In the genomic region with DNA sequence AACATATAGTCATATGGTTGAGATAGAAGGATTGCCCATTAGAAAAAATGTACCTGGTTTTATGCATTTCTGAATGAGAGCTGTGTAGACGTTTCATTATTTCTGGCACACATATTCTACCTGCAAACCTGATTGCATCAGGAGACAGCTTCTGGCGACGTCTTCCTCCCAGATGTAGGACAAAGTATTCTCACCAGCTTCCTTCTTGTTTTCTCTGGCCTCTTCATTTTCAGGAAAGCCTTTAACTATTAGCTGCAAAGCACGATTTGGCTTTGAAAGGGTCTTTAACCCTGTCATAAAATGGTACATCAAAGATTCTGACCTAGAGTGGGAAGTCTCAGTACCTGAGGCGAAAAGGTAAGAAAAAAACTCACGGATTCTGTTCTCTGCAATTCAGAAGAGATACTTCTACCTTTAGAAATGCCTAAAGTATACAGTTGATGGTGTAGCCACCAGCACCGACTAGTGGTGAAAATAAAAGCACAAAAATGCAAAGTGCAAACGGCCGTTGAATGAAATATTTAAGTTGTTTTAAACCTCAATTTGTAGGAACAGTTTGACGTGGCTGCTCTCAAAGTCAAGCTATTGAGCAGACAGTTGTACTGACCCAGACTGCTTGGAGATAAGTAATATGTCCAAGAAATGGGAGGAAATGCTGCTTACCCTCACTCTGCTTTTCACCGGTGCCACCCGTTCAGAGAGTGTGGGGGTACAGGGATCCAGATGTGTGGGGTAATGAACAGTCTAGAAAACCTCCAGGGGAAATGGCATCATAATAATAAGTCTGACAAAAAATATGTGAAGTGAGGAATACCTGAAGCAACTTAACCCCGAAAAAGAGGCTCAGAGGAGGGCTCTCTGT, we compare ENCODE assay signal across 8 cellular contexts. TPM values are rescaled to one million over a fixed set of nuclear protein-coding genes. Genes with fewer than 3 reads are reported as not detected.
DNase-seq lines count a peak whose midpoint lies in the region; ATAC-seq and TF ChIP-seq lines count a peak whose summit lies in the region.

No MANE protein-coding gene starts in this region.

- no peaks in the 10 kb centered on the region for H3K36me3 ChIP-seq in liver (ENCODE audit: control insufficient read depth in 4 of 4, insufficient read depth in 3 of 4, low read depth in 1 of 4, low read length in 3 of 4)

- POLR2A ChIA-PET in T-cell (lab: Charles Lee) = no interaction called here

- ATAC-seq in HG02973 (IDR thresholded peaks at IDR 0.05; ENCODE audit: unreplicated experiment) (peak; percentile 61), T-cell (replicated peaks in 1 of 4) (peak; percentile 68 to 85 (median 78))

- H3K9me3 Mint-ChIP-seq in T-cell (no peaks in the 10 kb centered on the region), brain (no peaks in the 10 kb centered on the region)

- DNase-seq in activated CD4-positive, CD25-positive, alpha-beta regulatory T cell treated with anti-CD3 and anti-CD28 coated beads, Interleukin-2, amount 50 U/mL, for 16 hours (ENCODE audit: low read depth, low spot score) = peak; percentile 15
- no peak for DNase-seq in activated CD4-positive, CD25-positive, alpha-beta regulatory T cell treated with anti-CD3 and anti-CD28 coated beads, Interleukin-2, amount 50 U/mL, for 72 hours
- DNase-seq in T-cell (peak in 31 of 34 experiments; percentile 7 to 56 (median 34)), superior temporal gyrus (ENCODE audit: extremely low spot score) (peak; percentile 76), D341Med (ENCODE audit: low spot score) (no peak)

- no peaks in the 10 kb centered on the region for H3K27me3 Mint-ChIP-seq in T-cell
- peaks cover 3% of the 10 kb centered on the region for H3K27me3 Mint-ChIP-seq in brain

- peaks cover 6 to 8% (median 8%) of the 10 kb centered on the region in 3 donors for H3K4me1 Mint-ChIP-seq in T-cell
- no peaks in the 10 kb centered on the region for H3K4me1 Mint-ChIP-seq in brain

- H3K9ac ChIP-seq in liver (ENCODE audit: low read depth in 1 of 2, low read length in 2 of 2) = no peak overlapping the region

- H3K27ac Mint-ChIP-seq in T-cell (peak overlapping the region; percentile 66 to 73), brain (no peak overlapping the region)

- peak; percentile 66 to 79 for TF ChIP-seq CTCF in brain (conservative IDR thresholded peaks at IDR 0.05)
- TF ChIP-seq CTCF in liver (IDR thresholded peaks at IDR 0.05; ENCODE audit: low read depth, low read length, missing input control) = peak; percentile 69

- CTCF ChIA-PET in T-cell (lab: Charles Lee) = interaction anchor here (0.5 to 2.9 kb wide), 33 partner anchors 9 to 1470 kb away, joined by 3 to 28 read pairs (median 4); a partner anchor contains a TSS

- H3K4me3 Mint-ChIP-seq in T-cell = peak overlapping the region; percentile 26 to 40 (median 27)
- no peak overlapping the region for H3K4me3 Mint-ChIP-seq in brain

- 25% methylated on average over 13 of the region's 13 CpGs for WGBS in liver

- no peaks in the 10 kb centered on the region for H3K36me3 Mint-ChIP-seq in T-cell
- no peaks in the 10 kb centered on the region for H3K36me3 Mint-ChIP-seq in brain

- H3K4me3 ChIP-seq in liver (ENCODE audit: low read depth in 1 of 3, low read length in 3 of 3) = no peak overlapping the region

- no peaks in the 10 kb centered on the region for H3K27me3 ChIP-seq in liver (ENCODE audit: control insufficient read depth in 4 of 4, insufficient read depth in 4 of 4, low read length in 3 of 4)

- peak; percentile 86 to 88 for TF ChIP-seq RAD21 in liver (IDR thresholded peaks at IDR 0.05)

- H3K4me1 ChIP-seq in liver (ENCODE audit: control insufficient read depth in 4 of 4, insufficient read depth in 4 of 4, low read length in 3 of 4) = no peaks in the 10 kb centered on the region

- H3K9me3 ChIP-seq in liver (ENCODE audit: control insufficient read depth in 4 of 4, low read length in 3 of 4) = no peaks in the 10 kb centered on the region

- H3K27ac ChIP-seq in liver (ENCODE audit: low read depth in 1 of 2, low read length in 2 of 2) = no peak overlapping the region

TF ChIP-seq in liver, 16 proteins besides CTCF, POLR2A, EP300 and RAD21:
- no peak for TF ChIP-seq FOXA1 (IDR thresholded peaks at IDR 0.05)
- no peak for TF ChIP-seq EGR1 (IDR thresholded peaks at IDR 0.05; ENCODE audit: low read depth in 2 of 2)
- TF ChIP-seq YY1 (IDR thresholded peaks at IDR 0.05) = no peak
- TF ChIP-seq SP1 (IDR thresholded peaks at IDR 0.05) = no peak
- TF ChIP-seq NR2F2 (IDR thresholded peaks at IDR 0.05) = no peak
- no peak for TF ChIP-seq HNF4A (conservative IDR thresholded peaks at IDR 0.05)
- no peak for TF ChIP-seq TAF1 (conservative IDR thresholded peaks at IDR 0.05)
- TF ChIP-seq GABPA (IDR thresholded peaks at IDR 0.05 in 1 of 2, conservative IDR thresholded peaks at IDR 0.05 in 1 of 2) = no peak
- no peak for TF ChIP-seq RXRA (IDR thresholded peaks at IDR 0.05)
- TF ChIP-seq, protein P1, sequence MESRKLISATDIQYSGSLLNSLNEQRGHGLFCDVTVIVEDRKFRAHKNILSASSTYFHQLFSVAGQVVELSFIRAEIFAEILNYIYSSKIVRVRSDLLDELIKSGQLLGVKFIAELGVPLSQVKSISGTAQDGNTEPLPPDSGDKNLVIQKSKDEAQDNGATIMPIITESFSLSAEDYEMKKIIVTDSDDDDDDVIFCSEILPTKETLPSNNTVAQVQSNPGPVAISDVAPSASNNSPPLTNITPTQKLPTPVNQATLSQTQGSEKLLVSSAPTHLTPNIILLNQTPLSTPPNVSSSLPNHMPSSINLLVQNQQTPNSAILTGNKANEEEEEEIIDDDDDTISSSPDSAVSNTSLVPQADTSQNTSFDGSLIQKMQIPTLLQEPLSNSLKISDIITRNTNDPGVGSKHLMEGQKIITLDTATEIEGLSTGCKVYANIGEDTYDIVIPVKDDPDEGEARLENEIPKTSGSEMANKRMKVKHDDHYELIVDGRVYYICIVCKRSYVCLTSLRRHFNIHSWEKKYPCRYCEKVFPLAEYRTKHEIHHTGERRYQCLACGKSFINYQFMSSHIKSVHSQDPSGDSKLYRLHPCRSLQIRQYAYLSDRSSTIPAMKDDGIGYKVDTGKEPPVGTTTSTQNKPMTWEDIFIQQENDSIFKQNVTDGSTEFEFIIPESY (IDR thresholded peaks at IDR 0.05) = no peak
- TF ChIP-seq, protein P2, sequence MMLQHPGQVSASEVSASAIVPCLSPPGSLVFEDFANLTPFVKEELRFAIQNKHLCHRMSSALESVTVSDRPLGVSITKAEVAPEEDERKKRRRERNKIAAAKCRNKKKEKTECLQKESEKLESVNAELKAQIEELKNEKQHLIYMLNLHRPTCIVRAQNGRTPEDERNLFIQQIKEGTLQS (IDR thresholded peaks at IDR 0.05) = no peak
- no peak for TF ChIP-seq JUND (IDR thresholded peaks at IDR 0.05)
- no peak for TF ChIP-seq FOXA2 (IDR thresholded peaks at IDR 0.05)
- no peak for TF ChIP-seq HNF4G (IDR thresholded peaks at IDR 0.05)
- TF ChIP-seq, protein P3, sequence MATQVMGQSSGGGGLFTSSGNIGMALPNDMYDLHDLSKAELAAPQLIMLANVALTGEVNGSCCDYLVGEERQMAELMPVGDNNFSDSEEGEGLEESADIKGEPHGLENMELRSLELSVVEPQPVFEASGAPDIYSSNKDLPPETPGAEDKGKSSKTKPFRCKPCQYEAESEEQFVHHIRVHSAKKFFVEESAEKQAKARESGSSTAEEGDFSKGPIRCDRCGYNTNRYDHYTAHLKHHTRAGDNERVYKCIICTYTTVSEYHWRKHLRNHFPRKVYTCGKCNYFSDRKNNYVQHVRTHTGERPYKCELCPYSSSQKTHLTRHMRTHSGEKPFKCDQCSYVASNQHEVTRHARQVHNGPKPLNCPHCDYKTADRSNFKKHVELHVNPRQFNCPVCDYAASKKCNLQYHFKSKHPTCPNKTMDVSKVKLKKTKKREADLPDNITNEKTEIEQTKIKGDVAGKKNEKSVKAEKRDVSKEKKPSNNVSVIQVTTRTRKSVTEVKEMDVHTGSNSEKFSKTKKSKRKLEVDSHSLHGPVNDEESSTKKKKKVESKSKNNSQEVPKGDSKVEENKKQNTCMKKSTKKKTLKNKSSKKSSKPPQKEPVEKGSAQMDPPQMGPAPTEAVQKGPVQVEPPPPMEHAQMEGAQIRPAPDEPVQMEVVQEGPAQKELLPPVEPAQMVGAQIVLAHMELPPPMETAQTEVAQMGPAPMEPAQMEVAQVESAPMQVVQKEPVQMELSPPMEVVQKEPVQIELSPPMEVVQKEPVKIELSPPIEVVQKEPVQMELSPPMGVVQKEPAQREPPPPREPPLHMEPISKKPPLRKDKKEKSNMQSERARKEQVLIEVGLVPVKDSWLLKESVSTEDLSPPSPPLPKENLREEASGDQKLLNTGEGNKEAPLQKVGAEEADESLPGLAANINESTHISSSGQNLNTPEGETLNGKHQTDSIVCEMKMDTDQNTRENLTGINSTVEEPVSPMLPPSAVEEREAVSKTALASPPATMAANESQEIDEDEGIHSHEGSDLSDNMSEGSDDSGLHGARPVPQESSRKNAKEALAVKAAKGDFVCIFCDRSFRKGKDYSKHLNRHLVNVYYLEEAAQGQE (IDR thresholded peaks at IDR 0.05) = no peak
- TF ChIP-seq, protein P4, sequence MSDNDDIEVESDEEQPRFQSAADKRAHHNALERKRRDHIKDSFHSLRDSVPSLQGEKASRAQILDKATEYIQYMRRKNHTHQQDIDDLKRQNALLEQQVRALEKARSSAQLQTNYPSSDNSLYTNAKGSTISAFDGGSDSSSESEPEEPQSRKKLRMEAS (IDR thresholded peaks at IDR 0.05) = no peak

RNA-seq across cellular contexts. Expression of a gene that starts 20.2 kb away (rescaled TPM):
- total RNA-seq in T-cell (1 to 10 TPM; 2.5 to 9.9 (median 6.4) TPM), liver (1 to 10 TPM; 2.1 to 7.3 TPM)
- polyA plus RNA-seq in brain (ENCODE audit: insufficient read depth, low read depth, low replicate concordance) (not detected), liver (under 1 TPM; 0.14 to 0.63 TPM)

RNA-seq across cellular contexts. Expression of a gene that starts 29.8 kb away (rescaled TPM):
- total RNA-seq in T-cell (under 1 TPM in 2 of 5 donors, not detected in 3; 0.09 to 0.13 TPM), liver (not detected)
- polyA plus RNA-seq in brain (ENCODE audit: insufficient read depth, low read depth, low replicate concordance) (not detected), liver (not detected)

Comparison
In these comparisons a context has a peak if more than half of its experiments do, and no peak if none do; other contexts are left out.
1. DNase-seq: peak in activated CD4-positive, CD25-positive, alpha-beta regulatory T cell treated with anti-CD3 and anti-CD28 coated beads, Interleukin-2, amount 50 U/mL, for 16 hours (single experiment), T-cell (31 of 34) and superior temporal gyrus (single experiment); none in activated CD4-positive, CD25-positive, alpha-beta regulatory T cell treated with anti-CD3 and anti-CD28 coated beads, Interleukin-2, amount 50 U/mL, for 72 hours (single experiment) and D341Med (single experiment).
2. H3K27ac Mint-ChIP-seq: peak in T-cell (2 of 2); none in brain (0 of 5).
3. H3K4me3 Mint-ChIP-seq: peak in T-cell (3 of 3); none in brain (0 of 5).